1 cellular context compared by ENCODE assay signal in the genomic region with DNA sequence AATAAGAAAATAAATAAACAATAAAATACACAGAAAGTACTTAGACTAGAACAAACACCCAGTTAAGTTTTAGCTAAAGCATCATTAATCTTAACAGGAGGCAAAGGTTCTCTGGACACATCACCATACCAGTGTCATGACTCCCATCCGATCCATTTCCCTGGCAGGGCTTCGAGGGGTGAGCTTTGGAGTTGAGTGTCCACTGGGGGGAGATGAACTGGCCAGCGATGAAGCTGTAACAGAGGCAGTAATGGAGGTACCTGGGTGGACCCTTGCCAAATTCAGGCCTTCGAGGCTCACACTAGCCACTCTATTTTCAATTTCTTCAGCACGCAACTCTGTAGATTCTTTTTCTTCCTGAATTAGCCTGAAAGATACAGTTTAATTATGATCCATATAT.
TF ChIP-seq lines count a peak whose summit lies in the region.

No MANE protein-coding gene starts in this region.

TF ChIP-seq in WTC11, 78 proteins besides CTCF, POLR2A, EP300 and RAD21 (continued from another document):
- TF ChIP-seq, protein P1, sequence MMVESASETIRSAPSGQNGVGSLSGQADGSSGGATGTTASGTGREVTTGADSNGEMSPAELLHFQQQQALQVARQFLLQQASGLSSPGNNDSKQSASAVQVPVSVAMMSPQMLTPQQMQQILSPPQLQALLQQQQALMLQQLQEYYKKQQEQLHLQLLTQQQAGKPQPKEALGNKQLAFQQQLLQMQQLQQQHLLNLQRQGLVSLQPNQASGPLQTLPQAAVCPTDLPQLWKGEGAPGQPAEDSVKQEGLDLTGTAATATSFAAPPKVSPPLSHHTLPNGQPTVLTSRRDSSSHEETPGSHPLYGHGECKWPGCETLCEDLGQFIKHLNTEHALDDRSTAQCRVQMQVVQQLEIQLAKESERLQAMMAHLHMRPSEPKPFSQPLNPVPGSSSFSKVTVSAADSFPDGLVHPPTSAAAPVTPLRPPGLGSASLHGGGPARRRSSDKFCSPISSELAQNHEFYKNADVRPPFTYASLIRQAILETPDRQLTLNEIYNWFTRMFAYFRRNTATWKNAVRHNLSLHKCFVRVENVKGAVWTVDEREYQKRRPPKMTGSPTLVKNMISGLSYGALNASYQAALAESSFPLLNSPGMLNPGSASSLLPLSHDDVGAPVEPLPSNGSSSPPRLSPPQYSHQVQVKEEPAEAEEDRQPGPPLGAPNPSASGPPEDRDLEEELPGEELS (CRISPR knock-in tag; IDR thresholded peaks at IDR 0.05), result no peak
- TF ChIP-seq, protein P2, sequence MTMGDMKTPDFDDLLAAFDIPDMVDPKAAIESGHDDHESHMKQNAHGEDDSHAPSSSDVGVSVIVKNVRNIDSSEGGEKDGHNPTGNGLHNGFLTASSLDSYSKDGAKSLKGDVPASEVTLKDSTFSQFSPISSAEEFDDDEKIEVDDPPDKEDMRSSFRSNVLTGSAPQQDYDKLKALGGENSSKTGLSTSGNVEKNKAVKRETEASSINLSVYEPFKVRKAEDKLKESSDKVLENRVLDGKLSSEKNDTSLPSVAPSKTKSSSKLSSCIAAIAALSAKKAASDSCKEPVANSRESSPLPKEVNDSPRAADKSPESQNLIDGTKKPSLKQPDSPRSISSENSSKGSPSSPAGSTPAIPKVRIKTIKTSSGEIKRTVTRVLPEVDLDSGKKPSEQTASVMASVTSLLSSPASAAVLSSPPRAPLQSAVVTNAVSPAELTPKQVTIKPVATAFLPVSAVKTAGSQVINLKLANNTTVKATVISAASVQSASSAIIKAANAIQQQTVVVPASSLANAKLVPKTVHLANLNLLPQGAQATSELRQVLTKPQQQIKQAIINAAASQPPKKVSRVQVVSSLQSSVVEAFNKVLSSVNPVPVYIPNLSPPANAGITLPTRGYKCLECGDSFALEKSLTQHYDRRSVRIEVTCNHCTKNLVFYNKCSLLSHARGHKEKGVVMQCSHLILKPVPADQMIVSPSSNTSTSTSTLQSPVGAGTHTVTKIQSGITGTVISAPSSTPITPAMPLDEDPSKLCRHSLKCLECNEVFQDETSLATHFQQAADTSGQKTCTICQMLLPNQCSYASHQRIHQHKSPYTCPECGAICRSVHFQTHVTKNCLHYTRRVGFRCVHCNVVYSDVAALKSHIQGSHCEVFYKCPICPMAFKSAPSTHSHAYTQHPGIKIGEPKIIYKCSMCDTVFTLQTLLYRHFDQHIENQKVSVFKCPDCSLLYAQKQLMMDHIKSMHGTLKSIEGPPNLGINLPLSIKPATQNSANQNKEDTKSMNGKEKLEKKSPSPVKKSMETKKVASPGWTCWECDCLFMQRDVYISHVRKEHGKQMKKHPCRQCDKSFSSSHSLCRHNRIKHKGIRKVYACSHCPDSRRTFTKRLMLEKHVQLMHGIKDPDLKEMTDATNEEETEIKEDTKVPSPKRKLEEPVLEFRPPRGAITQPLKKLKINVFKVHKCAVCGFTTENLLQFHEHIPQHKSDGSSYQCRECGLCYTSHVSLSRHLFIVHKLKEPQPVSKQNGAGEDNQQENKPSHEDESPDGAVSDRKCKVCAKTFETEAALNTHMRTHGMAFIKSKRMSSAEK (CRISPR knock-in tag; IDR thresholded peaks at IDR 0.05; ENCODE audit: borderline replicate concordance), result no peak
- TF ChIP-seq TP53 (CRISPR knock-in tag; IDR thresholded peaks at IDR 0.05) (no peak), PRRX2 (CRISPR knock-in tag; IDR thresholded peaks at IDR 0.05) (no peak)
